In genomic region chr17:996554-997344, GRCh38 we compare ENCODE assay signal across 8 cellular contexts. TPM values are rescaled to one million over a fixed set of nuclear protein-coding genes. Genes with fewer than 3 reads are reported as not detected.
DNase-seq lines count a peak whose midpoint lies in the region; ATAC-seq and TF ChIP-seq lines count a peak whose summit lies in the region.

TSS of gene TIMM22 (plus strand) at chr17:997129. CDS start at chr17:997143, 14 bp downstream.

- H3K4me3 Mint-ChIP-seq in HFFc6: peak within 1 kb of the TSS; percentile 99
- peak within 1 kb of the TSS; percentile 90 for H3K4me3 Mint-ChIP-seq in activated naive CD4-positive, alpha-beta T cell treated with anti-CD3 and anti-CD28 coated beads for 36 hours

- TF ChIP-seq EP300 in gastroesophageal sphincter (IDR thresholded peaks at IDR 0.05): no peak
- no peak for TF ChIP-seq EP300 in suprapubic skin (IDR thresholded peaks at IDR 0.05)

- peak; percentile 98 for ATAC-seq in gastroesophageal sphincter

- H3K9me3 Mint-ChIP-seq in HFFc6: peaks cover 12% of the 10 kb centered on the region
- peaks cover 15% of the 10 kb centered on the region for H3K9me3 Mint-ChIP-seq in activated naive CD4-positive, alpha-beta T cell treated with anti-CD3 and anti-CD28 coated beads for 36 hours

- H3K4me1 Mint-ChIP-seq in HFFc6 (ENCODE audit: low read depth): peaks cover 38% of the 10 kb centered on the region
- H3K4me1 Mint-ChIP-seq in activated naive CD4-positive, alpha-beta T cell treated with anti-CD3 and anti-CD28 coated beads for 36 hours (ENCODE audit: low read depth): peaks cover 26% of the 10 kb centered on the region

- H3K4me3 ChIP-seq in GM08714 (ENCODE audit: low read length): peak within 1 kb of the TSS; percentile 70
- peak within 1 kb of the TSS; percentile 93 for H3K4me3 ChIP-seq in gastroesophageal sphincter
- peak within 1 kb of the TSS; percentile 94 for H3K4me3 ChIP-seq in suprapubic skin

- peak; percentile 92 for TF ChIP-seq CTCF in HFFc6 (IDR thresholded peaks at IDR 0.05)
- TF ChIP-seq CTCF in gastroesophageal sphincter (IDR thresholded peaks at IDR 0.05): peak in 3 of 4 experiments; percentile 93 to 96 (median 95)
- peak; percentile 92 to 94 for TF ChIP-seq CTCF in suprapubic skin (IDR thresholded peaks at IDR 0.05)

- H3K36me3 ChIP-seq in gastroesophageal sphincter (peaks cover 0 to 25% of the 10 kb centered on the region in 2 donors), suprapubic skin (peaks cover 17% of the 10 kb centered on the region)

- H3K27ac Mint-ChIP-seq in HFFc6: peak within 1 kb of the TSS; percentile 100
- H3K27ac Mint-ChIP-seq in activated naive CD4-positive, alpha-beta T cell treated with anti-CD3 and anti-CD28 coated beads for 36 hours: peak within 1 kb of the TSS; percentile 96

- peak within 1 kb of the TSS; percentile 66 to 89 (median 86) for H3K27ac ChIP-seq in gastroesophageal sphincter
- H3K27ac ChIP-seq in suprapubic skin: peak within 1 kb of the TSS; percentile 87

- DNase-seq in HFFc6: peak; percentile 93
- peak; percentile 93 for DNase-seq in NAMALWA (ENCODE audit: low spot score)
- DNase-seq in SK-N-DZ (ENCODE audit: low spot score): peak; percentile 99
- DNase-seq in activated naive CD4-positive, alpha-beta T cell treated with anti-CD3 and anti-CD28 coated beads for 36 hours: peak; percentile 95
- peak; percentile 89 for DNase-seq in non-pigmented ciliary epithelial cell (ENCODE audit: low read depth)
- DNase-seq in suprapubic skin (ENCODE audit: low spot score in 2 of 2): peak; percentile 94 to 96

- peaks cover 3% of the 10 kb centered on the region for H3K27me3 Mint-ChIP-seq in HFFc6 (ENCODE audit: insufficient read depth)
- no peaks in the 10 kb centered on the region for H3K27me3 Mint-ChIP-seq in activated naive CD4-positive, alpha-beta T cell treated with anti-CD3 and anti-CD28 coated beads for 36 hours (ENCODE audit: low read depth)

- no peaks in the 10 kb centered on the region for H3K9me3 ChIP-seq in gastroesophageal sphincter
- H3K9me3 ChIP-seq in suprapubic skin: no peaks in the 10 kb centered on the region

- H3K36me3 Mint-ChIP-seq in HFFc6 (ENCODE audit: low read depth): peaks cover 18% of the 10 kb centered on the region
- peaks cover 22% of the 10 kb centered on the region for H3K36me3 Mint-ChIP-seq in activated naive CD4-positive, alpha-beta T cell treated with anti-CD3 and anti-CD28 coated beads for 36 hours (ENCODE audit: low read depth)

- intact Hi-C loops in activated naive CD4-positive, alpha-beta T cell treated with anti-CD3 and anti-CD28 coated beads for 36 hours (cut with micrococcal nuclease): loop anchor here (1.0 to 5.0 kb wide), 7 partner anchors 16 to 586 kb away; partner anchors contain the start of genes GLOD4, MRM3 and VPS53

- WGBS in gastroesophageal sphincter (ENCODE audit: low coverage in 1 of 2), 2 donors: 0 to 20% methylated on average over 1 to 2 of the region's 71 CpGs
- under 1% methylated on average over 47 of the region's 71 CpGs for WGBS in suprapubic skin

- no peaks in the 10 kb centered on the region for H3K27me3 ChIP-seq in gastroesophageal sphincter
- no peaks in the 10 kb centered on the region for H3K27me3 ChIP-seq in suprapubic skin

- TF ChIP-seq POLR2A in gastroesophageal sphincter (IDR thresholded peaks at IDR 0.05) (peak; percentile 72 to 77), suprapubic skin (IDR thresholded peaks at IDR 0.05) (peak in 1 of 2 donors; percentile 60)

- CTCF ChIA-PET in activated naive CD4-positive, alpha-beta T cell treated with anti-CD3 and anti-CD28 coated beads for 36 hours (lab: Charles Lee): interaction anchor here (0.6 to 2.7 kb wide), 14 partner anchors 11 to 215 kb away, joined by 3 to 13 read pairs (median 4); partner anchors contain the start of genes GLOD4, MRM3 and NXN

- H3K4me1 ChIP-seq in gastroesophageal sphincter: peaks cover 3 to 52% (median 21%) of the 10 kb centered on the region in 3 donors
- peaks cover 35% of the 10 kb centered on the region for H3K4me1 ChIP-seq in suprapubic skin

RNA-seq across cellular contexts. Expression of gene TIMM22, which starts in this region (rescaled TPM):
- total RNA-seq in HFFc6 (2021; fragmentation: NEBNext Ultra II Directional; extraction: Animal tissue kit (Norgen Biotek cat#: 25700)): 10 to 100 TPM; 16.8 to 21.5 (median 18.2) TPM
- 22.8 and 23.7 TPM in 2 replicates for polyA plus RNA-seq in SK-N-DZ (2014; cell fraction: cytosol; rRNA removed)
- polyA plus RNA-seq in SK-N-DZ (2014; cell fraction: nucleus; rRNA removed): 11.7 and 12.1 TPM in 2 replicates
- total RNA-seq in activated naive CD4-positive, alpha-beta T cell treated with anti-CD3 and anti-CD28 coated beads for 36 hours: 1 to 10 TPM; 7.3 to 7.4 TPM
- total RNA-seq in gastroesophageal sphincter (10 to 100 TPM; 13.7 to 20.9 (median 16.0) TPM), suprapubic skin (10 to 100 TPM; 11.6 to 12.9 (median 12.6) TPM)

Comparison
In these comparisons a context has a peak if more than half of its experiments do, and no peak if none do; other contexts are left out.
1. Peak in every context shown above with its lines: DNase-seq, ATAC-seq, H3K4me3 ChIP-seq and H3K27ac ChIP-seq.